In genomic region chr20:63399596-63400375, GRCh38 we compare ENCODE assay signal across 33 cellular contexts. TPM values are rescaled to one million over a fixed set of nuclear protein-coding genes. Genes with fewer than 3 reads are reported as not detected.
"Had no signal": no experiment of that assay in that cellular context is flagged by ENCODE, and none has a peak within 500 bp of the region (broad histone marks: within the 10 kb centered on the region; RNA-seq: fewer than 3 reads in every experiment).

No MANE protein-coding gene starts in this region.

- H3K9me3 ChIP-seq: neutrophil, pancreas, prostate gland, spleen, suprapubic skin, testis, tibial artery, transverse colon, upper lobe of right lung, uterus had no signal

- H3K4me1 Mint-ChIP-seq: naive thymus-derived CD4-positive, alpha-beta T cell; natural killer cell; stimulated activated naive CD8-positive, alpha-beta T cell treated with anti-CD3 and anti-CD28 coated beads, Interleukin-15, amount 100 ng/mL, for 72 hours had no signal

- H3K4me3 ChIP-seq: neural progenitor cell, pancreas, prostate gland, skin epidermis, smooth muscle cell, spleen, suprapubic skin, testis, tibial artery, transverse colon, upper lobe of right lung, uterus had no signal

- H3K9ac ChIP-seq: neural progenitor cell had no signal

- H3K27ac ChIP-seq: neural progenitor cell, neutrophil, pancreas, prostate gland, skin epidermis, spleen, suprapubic skin, testis, tibial artery, transverse colon, upper lobe of right lung, uterus had no signal

- H3K9me3 Mint-ChIP-seq: naive thymus-derived CD4-positive, alpha-beta T cell; natural killer cell; nephron; neural progenitor cell; stimulated activated memory B cell treated with anti-CD40 and anti-IgM and Interleukin-4, amounts not matched to agents 10 μg/mL and 1 μg/mL and 100 μg/mL, for 72 hours; stimulated activated naive CD8-positive, alpha-beta T cell treated with anti-CD3 and anti-CD28 coated beads, Interleukin-15, amount 100 ng/mL, for 72 hours; type B pancreatic cell had no signal

- DNase-seq: naive thymus-derived CD4-positive, alpha-beta T cell; natural killer cell; nucleus accumbens; spleen; stimulated activated CD4-positive, alpha-beta T cell treated with anti-CD3 and anti-CD28 coated beads, Interleukin-12 subunit alpha, Interleukin-12 subunit beta, amount 100 ng/mL, for 4 hours; stimulated activated CD4-positive, alpha-beta T cell treated with anti-CD3 and anti-CD28 coated beads, Interleukin-1b, Interleukin-23, amount 100 ng/mL, for 48 hours; stimulated activated CD4-positive, alpha-beta T cell treated with anti-CD3 and anti-CD28 coated beads, Interleukin-4, amount 100 ng/mL, for 1 hour; stimulated activated CD4-positive, alpha-beta T cell treated with anti-CD3 and anti-CD28 coated beads, Interleukin-4, amount 100 ng/mL, for 4 hours; stimulated activated CD8-positive, alpha-beta memory T cell treated with anti-CD3 and anti-CD28 coated beads, Interleukin-4, amount 100 ng/mL, for 48 hours; stimulated activated naive CD4-positive, alpha-beta T cell; stimulated activated naive CD8-positive, alpha-beta T cell treated with anti-CD3 and anti-CD28 coated beads, Interleukin-15, amount 100 ng/mL, for 72 hours; stimulated activated naive CD8-positive, alpha-beta T cell treated with anti-CD3 and anti-CD28 coated beads, Interleukin-15, Interleukin-2, amounts not matched to agents 100 U/mL and 50 U/mL, for 24 hours; testis; tibial artery; transverse colon; upper lobe of right lung; uterus had no signal

- H3K4me2 ChIP-seq: neural progenitor cell, smooth muscle cell had no signal

- H3K36me3 ChIP-seq: neural progenitor cell, neutrophil, pancreas, prostate gland, spleen, suprapubic skin, tibial artery, transverse colon, upper lobe of right lung, uterus had no signal

- H3K4me1 ChIP-seq: neural progenitor cell, pancreas, prostate gland, suprapubic skin, testis, tibial artery, transverse colon, upper lobe of right lung, uterus had no signal

- H3K27me3 ChIP-seq: neural progenitor cell, pancreas, testis, uterus had no signal

- ATAC-seq: naive thymus-derived CD4-positive, alpha-beta T cell; natural killer cell; pancreas; sciatic nerve; stimulated activated naive CD8-positive, alpha-beta T cell treated with anti-CD3 and anti-CD28 coated beads, Interleukin-15, Interleukin-2, amounts not matched to agents 100 U/mL and 50 U/mL, for 24 hours; upper lobe of right lung had no signal

- H3K36me3 Mint-ChIP-seq: naive thymus-derived CD4-positive, alpha-beta T cell; natural killer cell; neural progenitor cell; stimulated activated memory B cell treated with anti-CD40 and anti-IgM and Interleukin-4, amounts not matched to agents 10 μg/mL and 1 μg/mL and 100 μg/mL, for 72 hours; type B pancreatic cell had no signal

- H3K4me3 Mint-ChIP-seq: naive thymus-derived CD4-positive, alpha-beta T cell; natural killer cell; nephron; stimulated activated memory B cell treated with anti-CD40 and anti-IgM and Interleukin-4, amounts not matched to agents 10 μg/mL and 1 μg/mL and 100 μg/mL, for 72 hours; stimulated activated naive CD8-positive, alpha-beta T cell treated with anti-CD3 and anti-CD28 coated beads, Interleukin-15, amount 100 ng/mL, for 72 hours; type B pancreatic cell had no signal

- H2AFZ ChIP-seq: neural progenitor cell had no signal

- H3K27ac Mint-ChIP-seq: naive thymus-derived CD4-positive, alpha-beta T cell; natural killer cell; nephron; stimulated activated memory B cell treated with anti-CD40 and anti-IgM and Interleukin-4, amounts not matched to agents 10 μg/mL and 1 μg/mL and 100 μg/mL, for 72 hours; stimulated activated naive CD8-positive, alpha-beta T cell treated with anti-CD3 and anti-CD28 coated beads, Interleukin-15, amount 100 ng/mL, for 72 hours; type B pancreatic cell had no signal

RNA-seq across cellular contexts. Expression of gene CHRNA4, which starts 38.6 kb away (rescaled TPM):
- total RNA-seq: naive thymus-derived CD4-positive, alpha-beta T cell; natural killer cell; omental fat pad; osteocyte; posterior vena cava; pulmonary artery endothelial cell; smooth muscle cell; suprapubic skin had no signal
- polyA plus RNA-seq: naive thymus-derived CD4-positive, alpha-beta T cell; urinary bladder had no signal
